In the genomic region with DNA sequence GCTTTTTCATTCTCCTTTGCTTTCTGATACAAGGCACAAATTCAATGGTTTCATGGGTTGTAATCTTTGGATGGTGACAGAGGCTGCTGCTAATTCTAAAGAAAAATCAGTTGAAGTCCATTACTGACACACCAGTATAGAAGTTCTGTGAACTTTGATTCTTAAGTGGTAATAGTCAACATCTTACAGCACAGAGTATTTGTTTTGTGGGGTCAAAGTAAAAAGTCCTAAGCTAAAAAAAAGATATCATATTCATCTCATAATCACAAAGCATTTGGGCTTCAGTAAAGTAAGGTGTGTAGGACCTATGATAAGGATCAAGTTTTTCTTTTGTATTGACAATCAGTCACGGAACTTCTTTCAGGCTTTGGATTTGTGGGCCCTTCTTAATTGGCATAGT, we compare ENCODE assay signal across 1 cellular context.
TF ChIP-seq lines count a peak whose summit lies in the region.

No MANE protein-coding gene starts in this region.

TF ChIP-seq in HCT116, 20 proteins besides CTCF, POLR2A, EP300 and RAD21 (continued from another document):
- TF ChIP-seq REST (IDR thresholded peaks at IDR 0.05; ENCODE audit: low read depth), result no peak
TF ChIP-seq in HCT116: peak in this region for 0.
